Comparison of ENCODE assay signal across 3 cellular contexts in the genomic region with DNA sequence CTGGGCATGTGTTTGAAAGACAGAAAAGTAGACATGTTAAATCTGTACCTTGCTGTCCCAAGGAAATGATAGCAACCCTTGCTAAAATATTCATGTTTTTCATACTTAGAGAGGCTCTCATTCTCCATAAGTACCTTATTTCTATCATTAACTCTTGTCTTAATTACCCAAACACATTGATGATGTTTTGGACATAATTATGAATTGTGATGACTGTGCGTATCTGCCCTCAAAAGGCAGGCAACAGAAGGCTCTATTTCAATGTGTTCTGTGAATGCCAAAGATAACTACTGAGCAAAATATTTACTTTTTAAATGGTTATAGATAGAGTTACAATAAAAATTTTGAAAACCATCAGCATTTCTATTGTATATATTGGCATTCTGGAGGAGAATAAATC.
TF ChIP-seq lines count a peak whose summit lies in the region.

No MANE protein-coding gene starts in this region.

TF ChIP-seq in HepG2, 621 proteins besides CTCF, POLR2A, EP300 and RAD21:
- TF ChIP-seq, protein P1, sequence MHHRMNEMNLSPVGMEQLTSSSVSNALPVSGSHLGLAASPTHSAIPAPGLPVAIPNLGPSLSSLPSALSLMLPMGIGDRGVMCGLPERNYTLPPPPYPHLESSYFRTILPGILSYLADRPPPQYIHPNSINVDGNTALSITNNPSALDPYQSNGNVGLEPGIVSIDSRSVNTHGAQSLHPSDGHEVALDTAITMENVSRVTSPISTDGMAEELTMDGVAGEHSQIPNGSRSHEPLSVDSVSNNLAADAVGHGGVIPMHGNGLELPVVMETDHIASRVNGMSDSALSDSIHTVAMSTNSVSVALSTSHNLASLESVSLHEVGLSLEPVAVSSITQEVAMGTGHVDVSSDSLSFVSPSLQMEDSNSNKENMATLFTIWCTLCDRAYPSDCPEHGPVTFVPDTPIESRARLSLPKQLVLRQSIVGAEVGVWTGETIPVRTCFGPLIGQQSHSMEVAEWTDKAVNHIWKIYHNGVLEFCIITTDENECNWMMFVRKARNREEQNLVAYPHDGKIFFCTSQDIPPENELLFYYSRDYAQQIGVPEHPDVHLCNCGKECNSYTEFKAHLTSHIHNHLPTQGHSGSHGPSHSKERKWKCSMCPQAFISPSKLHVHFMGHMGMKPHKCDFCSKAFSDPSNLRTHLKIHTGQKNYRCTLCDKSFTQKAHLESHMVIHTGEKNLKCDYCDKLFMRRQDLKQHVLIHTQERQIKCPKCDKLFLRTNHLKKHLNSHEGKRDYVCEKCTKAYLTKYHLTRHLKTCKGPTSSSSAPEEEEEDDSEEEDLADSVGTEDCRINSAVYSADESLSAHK (CRISPR knock-in tag; IDR thresholded peaks at IDR 0.05; ENCODE audit: borderline replicate concordance): no peak
- TF ChIP-seq MAFF (IDR thresholded peaks at IDR 0.05; ENCODE audit: low read depth, low read length) (peak; percentile 46), MAFK (conservative IDR thresholded peaks at IDR 0.05 in 1 of 2, IDR thresholded peaks at IDR 0.05 in 1 of 2; ENCODE audit: low read length in 2 of 2) (peak; percentile 16 to 57; a peak in 2 of 4 replicates), KLF15 (CRISPR knock-in tag; IDR thresholded peaks at IDR 0.05; ENCODE audit: borderline replicate concordance) (no peak), ZNF17 (CRISPR knock-in tag; IDR thresholded peaks at IDR 0.05) (no peak), ZNF382 (CRISPR knock-in tag; IDR thresholded peaks at IDR 0.05; ENCODE audit: borderline replicate concordance) (no peak), ZNF292 (CRISPR knock-in tag; IDR thresholded peaks at IDR 0.05; ENCODE audit: borderline replicate concordance, low read depth) (no peak), ZNF460 (CRISPR knock-in tag; IDR thresholded peaks at IDR 0.05; ENCODE audit: borderline replicate concordance) (no peak), ATAD3A (CRISPR knock-in tag; IDR thresholded peaks at IDR 0.05) (no peak)
- TF ChIP-seq, protein P2, sequence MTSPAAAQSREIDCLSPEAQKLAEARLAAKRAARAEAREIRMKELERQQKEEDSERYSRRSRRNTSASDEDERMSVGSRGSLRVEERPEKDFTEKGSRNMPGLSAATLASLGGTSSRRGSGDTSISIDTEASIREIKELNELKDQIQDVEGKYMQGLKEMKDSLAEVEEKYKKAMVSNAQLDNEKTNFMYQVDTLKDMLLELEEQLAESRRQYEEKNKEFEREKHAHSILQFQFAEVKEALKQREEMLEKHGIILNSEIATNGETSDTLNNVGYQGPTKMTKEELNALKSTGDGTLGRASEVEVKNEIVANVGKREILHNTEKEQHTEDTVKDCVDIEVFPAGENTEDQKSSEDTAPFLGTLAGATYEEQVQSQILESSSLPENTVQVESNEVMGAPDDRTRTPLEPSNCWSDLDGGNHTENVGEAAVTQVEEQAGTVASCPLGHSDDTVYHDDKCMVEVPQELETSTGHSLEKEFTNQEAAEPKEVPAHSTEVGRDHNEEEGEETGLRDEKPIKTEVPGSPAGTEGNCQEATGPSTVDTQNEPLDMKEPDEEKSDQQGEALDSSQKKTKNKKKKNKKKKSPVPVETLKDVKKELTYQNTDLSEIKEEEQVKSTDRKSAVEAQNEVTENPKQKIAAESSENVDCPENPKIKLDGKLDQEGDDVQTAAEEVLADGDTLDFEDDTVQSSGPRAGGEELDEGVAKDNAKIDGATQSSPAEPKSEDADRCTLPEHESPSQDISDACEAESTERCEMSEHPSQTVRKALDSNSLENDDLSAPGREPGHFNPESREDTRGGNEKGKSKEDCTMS (CRISPR knock-in tag; conservative IDR thresholded peaks at IDR 0.05): no peak

TF ChIP-seq in H1, 55 proteins besides CTCF, POLR2A, EP300 and RAD21:
- TF ChIP-seq HDAC2 (IDR thresholded peaks at IDR 0.05; ENCODE audit: borderline replicate concordance in 1 of 2, low read depth in 2 of 2, low read length in 2 of 2): no peak
- no peak for TF ChIP-seq TBP (IDR thresholded peaks at IDR 0.05; ENCODE audit: low read depth, low read length)
- TF ChIP-seq, protein P3, sequence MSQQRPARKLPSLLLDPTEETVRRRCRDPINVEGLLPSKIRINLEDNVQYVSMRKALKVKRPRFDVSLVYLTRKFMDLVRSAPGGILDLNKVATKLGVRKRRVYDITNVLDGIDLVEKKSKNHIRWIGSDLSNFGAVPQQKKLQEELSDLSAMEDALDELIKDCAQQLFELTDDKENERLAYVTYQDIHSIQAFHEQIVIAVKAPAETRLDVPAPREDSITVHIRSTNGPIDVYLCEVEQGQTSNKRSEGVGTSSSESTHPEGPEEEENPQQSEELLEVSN (IDR thresholded peaks at IDR 0.05): no peak
- 0 out of 2 replicates have a peak, but pooled peaks have one; percentile 14 for TF ChIP-seq MAFK (IDR thresholded peaks at IDR 0.05; ENCODE audit: low read depth, low read length)
- no peak for TF ChIP-seq JUND (IDR thresholded peaks at IDR 0.05; ENCODE audit: low read length)
- no peak for TF ChIP-seq GABPA (IDR thresholded peaks at IDR 0.05; ENCODE audit: borderline replicate concordance, insufficient read depth, low read length)
- no peak for TF ChIP-seq TAF7 (optimal IDR thresholded peaks at IDR 0.05; ENCODE audit: borderline replicate concordance, low read depth, low read length)

TF ChIP-seq in GM23338, 12 proteins besides CTCF, POLR2A, EP300 and RAD21:
- no peak for TF ChIP-seq ZNF331 (CRISPR knock-in tag; IDR thresholded peaks at IDR 0.05; ENCODE audit: low read depth)
- no peak for TF ChIP-seq NANOG (IDR thresholded peaks at IDR 0.05; ENCODE audit: borderline replicate concordance)
- TF ChIP-seq EZH2phosphoT487 (IDR thresholded peaks at IDR 0.05; ENCODE audit: unreplicated experiment): no peak
- TF ChIP-seq JUNB (IDR thresholded peaks at IDR 0.05; ENCODE audit: unreplicated experiment): no peak
- TF ChIP-seq, protein P4, sequence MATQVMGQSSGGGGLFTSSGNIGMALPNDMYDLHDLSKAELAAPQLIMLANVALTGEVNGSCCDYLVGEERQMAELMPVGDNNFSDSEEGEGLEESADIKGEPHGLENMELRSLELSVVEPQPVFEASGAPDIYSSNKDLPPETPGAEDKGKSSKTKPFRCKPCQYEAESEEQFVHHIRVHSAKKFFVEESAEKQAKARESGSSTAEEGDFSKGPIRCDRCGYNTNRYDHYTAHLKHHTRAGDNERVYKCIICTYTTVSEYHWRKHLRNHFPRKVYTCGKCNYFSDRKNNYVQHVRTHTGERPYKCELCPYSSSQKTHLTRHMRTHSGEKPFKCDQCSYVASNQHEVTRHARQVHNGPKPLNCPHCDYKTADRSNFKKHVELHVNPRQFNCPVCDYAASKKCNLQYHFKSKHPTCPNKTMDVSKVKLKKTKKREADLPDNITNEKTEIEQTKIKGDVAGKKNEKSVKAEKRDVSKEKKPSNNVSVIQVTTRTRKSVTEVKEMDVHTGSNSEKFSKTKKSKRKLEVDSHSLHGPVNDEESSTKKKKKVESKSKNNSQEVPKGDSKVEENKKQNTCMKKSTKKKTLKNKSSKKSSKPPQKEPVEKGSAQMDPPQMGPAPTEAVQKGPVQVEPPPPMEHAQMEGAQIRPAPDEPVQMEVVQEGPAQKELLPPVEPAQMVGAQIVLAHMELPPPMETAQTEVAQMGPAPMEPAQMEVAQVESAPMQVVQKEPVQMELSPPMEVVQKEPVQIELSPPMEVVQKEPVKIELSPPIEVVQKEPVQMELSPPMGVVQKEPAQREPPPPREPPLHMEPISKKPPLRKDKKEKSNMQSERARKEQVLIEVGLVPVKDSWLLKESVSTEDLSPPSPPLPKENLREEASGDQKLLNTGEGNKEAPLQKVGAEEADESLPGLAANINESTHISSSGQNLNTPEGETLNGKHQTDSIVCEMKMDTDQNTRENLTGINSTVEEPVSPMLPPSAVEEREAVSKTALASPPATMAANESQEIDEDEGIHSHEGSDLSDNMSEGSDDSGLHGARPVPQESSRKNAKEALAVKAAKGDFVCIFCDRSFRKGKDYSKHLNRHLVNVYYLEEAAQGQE (IDR thresholded peaks at IDR 0.05; ENCODE audit: unreplicated experiment): no peak
- TF ChIP-seq EZH2 (IDR thresholded peaks at IDR 0.05; ENCODE audit: low read depth, unreplicated experiment): no peak
- TF ChIP-seq, protein P5, sequence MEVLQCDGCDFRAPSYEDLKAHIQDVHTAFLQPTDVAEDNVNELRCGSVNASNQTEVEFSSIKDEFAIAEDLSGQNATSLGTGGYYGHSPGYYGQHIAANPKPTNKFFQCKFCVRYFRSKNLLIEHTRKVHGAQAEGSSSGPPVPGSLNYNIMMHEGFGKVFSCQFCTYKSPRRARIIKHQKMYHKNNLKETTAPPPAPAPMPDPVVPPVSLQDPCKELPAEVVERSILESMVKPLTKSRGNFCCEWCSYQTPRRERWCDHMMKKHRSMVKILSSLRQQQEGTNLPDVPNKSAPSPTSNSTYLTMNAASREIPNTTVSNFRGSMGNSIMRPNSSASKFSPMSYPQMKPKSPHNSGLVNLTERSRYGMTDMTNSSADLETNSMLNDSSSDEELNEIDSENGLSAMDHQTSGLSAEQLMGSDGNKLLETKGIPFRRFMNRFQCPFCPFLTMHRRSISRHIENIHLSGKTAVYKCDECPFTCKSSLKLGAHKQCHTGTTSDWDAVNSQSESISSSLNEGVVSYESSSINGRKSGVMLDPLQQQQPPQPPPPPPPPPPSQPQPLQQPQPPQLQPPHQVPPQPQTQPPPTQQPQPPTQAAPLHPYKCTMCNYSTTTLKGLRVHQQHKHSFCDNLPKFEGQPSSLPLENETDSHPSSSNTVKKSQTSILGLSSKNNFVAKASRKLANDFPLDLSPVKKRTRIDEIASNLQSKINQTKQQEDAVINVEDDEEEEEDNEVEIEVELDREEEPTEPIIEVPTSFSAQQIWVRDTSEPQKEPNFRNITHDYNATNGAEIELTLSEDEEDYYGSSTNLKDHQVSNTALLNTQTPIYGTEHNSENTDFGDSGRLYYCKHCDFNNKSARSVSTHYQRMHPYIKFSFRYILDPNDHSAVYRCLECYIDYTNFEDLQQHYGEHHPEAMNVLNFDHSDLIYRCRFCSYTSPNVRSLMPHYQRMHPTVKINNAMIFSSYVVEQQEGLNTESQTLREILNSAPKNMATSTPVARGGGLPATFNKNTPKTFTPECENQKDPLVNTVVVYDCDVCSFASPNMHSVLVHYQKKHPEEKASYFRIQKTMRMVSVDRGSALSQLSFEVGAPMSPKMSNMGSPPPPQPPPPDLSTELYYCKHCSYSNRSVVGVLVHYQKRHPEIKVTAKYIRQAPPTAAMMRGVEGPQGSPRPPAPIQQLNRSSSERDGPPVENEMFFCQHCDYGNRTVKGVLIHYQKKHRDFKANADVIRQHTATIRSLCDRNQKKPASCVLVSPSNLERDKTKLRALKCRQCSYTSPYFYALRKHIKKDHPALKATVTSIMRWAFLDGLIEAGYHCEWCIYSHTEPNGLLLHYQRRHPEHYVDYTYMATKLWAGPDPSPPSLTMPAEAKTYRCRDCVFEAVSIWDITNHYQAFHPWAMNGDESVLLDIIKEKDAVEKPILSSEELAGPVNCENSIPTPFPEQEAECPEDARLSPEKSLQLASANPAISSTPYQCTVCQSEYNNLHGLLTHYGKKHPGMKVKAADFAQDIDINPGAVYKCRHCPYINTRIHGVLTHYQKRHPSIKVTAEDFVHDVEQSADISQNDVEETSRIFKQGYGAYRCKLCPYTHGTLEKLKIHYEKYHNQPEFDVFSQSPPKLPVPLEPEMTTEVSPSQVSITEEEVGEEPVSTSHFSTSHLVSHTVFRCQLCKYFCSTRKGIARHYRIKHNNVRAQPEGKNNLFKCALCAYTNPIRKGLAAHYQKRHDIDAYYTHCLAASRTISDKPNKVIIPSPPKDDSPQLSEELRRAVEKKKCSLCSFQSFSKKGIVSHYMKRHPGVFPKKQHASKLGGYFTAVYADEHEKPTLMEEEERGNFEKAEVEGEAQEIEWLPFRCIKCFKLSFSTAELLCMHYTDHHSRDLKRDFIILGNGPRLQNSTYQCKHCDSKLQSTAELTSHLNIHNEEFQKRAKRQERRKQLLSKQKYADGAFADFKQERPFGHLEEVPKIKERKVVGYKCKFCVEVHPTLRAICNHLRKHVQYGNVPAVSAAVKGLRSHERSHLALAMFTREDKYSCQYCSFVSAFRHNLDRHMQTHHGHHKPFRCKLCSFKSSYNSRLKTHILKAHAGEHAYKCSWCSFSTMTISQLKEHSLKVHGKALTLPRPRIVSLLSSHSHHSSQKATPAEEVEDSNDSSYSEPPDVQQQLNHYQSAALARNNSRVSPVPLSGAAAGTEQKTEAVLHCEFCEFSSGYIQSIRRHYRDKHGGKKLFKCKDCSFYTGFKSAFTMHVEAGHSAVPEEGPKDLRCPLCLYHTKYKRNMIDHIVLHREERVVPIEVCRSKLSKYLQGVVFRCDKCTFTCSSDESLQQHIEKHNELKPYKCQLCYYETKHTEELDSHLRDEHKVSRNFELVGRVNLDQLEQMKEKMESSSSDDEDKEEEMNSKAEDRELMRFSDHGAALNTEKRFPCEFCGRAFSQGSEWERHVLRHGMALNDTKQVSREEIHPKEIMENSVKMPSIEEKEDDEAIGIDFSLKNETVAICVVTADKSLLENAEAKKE (CRISPR knock-in tag; IDR thresholded peaks at IDR 0.05): no peak
- no peak for TF ChIP-seq POLR2AphosphoS5 (IDR thresholded peaks at IDR 0.05; ENCODE audit: low read depth)
TF ChIP-seq in GM23338: peak in this region for 0.
